In the genomic region with DNA sequence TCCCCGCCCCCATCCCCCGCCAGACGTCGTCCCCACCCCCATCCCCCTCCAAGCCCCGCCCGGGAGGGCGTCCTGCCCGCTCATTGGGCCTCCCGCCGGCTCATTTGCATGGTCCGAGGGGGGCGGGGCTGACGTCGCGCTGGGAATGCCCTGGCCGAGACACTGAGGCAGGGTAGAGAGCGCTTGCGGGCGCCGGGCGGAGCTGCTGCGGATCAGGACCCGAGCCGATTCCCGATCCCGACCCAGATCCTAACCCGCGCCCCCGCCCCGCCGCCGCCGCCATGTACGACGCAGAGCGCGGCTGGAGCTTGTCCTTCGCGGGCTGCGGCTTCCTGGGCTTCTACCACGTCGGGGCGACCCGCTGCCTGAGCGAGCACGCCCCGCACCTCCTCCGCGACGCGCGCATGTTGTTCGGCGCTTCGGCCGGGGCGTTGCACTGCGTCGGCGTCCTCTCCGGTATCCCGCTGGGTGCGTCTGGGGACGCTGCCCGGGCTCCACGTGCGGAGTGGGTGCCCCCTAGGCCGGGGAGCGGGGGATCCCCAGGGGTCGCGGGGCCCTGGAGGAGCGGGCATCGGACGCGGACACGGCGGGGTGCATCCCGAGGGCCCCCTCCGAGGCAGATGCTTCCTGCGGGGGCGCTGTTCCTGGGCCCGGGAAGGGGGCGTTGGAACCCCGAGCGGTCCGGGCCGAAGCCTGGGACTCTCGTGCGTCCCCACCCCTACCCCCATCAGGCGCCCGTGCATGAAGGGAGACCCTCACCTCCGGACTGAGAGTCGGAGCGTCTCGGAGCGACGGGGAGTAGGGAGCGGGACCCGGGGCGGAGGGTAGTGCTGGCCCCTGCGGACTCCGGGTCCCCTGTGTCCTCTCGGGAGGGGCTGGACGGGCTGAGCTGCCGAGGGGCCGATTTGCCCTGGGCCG, we compare ENCODE assay signal across 8 cellular contexts. TPM values are rescaled to one million over a fixed set of nuclear protein-coding genes. Genes with fewer than 3 reads are reported as not detected.
DNase-seq lines count a peak whose midpoint lies in the region; ATAC-seq, FAIRE-seq and TF ChIP-seq lines count a peak whose summit lies in the region.

A gene with protein sequence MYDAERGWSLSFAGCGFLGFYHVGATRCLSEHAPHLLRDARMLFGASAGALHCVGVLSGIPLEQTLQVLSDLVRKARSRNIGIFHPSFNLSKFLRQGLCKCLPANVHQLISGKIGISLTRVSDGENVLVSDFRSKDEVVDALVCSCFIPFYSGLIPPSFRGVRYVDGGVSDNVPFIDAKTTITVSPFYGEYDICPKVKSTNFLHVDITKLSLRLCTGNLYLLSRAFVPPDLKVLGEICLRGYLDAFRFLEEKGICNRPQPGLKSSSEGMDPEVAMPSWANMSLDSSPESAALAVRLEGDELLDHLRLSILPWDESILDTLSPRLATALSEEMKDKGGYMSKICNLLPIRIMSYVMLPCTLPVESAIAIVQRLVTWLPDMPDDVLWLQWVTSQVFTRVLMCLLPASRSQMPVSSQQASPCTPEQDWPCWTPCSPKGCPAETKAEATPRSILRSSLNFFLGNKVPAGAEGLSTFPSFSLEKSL (plus strand): TSS at position 175 of the 918 bp plus-strand sequence. CDS start 107 bp downstream, at position 282.

- H3K27me3 ChIP-seq in BJ (ENCODE audit: control insufficient read depth, insufficient read depth, low read length): no peaks in the 10 kb centered on the region
- no peaks in the 10 kb centered on the region for H3K27me3 ChIP-seq in endothelial cell of umbilical vein (ENCODE audit: control insufficient read depth in 2 of 2, insufficient read depth in 2 of 2, low read length in 2 of 2)

- H3K27ac Mint-ChIP-seq in mesothelial cell of epicardium: peak within 1 kb of the TSS; percentile 89

- no peak for ATAC-seq in GM19351 (IDR thresholded peaks at IDR 0.05; ENCODE audit: unreplicated experiment)

- peaks cover 6% of the 10 kb centered on the region for H3K27me3 Mint-ChIP-seq in mesothelial cell of epicardium (ENCODE audit: low read depth)

- POLR2A ChIA-PET in BJ (lab: Charles Lee) (interaction anchor here (0.7 kb wide), 1 partner anchor 893 kb away, joined by 10 read pairs; no protein-coding TSS in a partner anchor), endothelial cell of umbilical vein (lab: Charles Lee) (interaction anchor here (0.7 kb wide), 1 partner anchor 580 kb away, joined by 5 read pairs; no protein-coding TSS in a partner anchor)

- H3K36me3 ChIP-seq in BJ (ENCODE audit: control insufficient read depth, insufficient read depth, low read length): no peaks in the 10 kb centered on the region; the same call in 1 of the 2 replicates
- no peaks in the 10 kb centered on the region for H3K36me3 ChIP-seq in endothelial cell of umbilical vein (ENCODE audit: control insufficient read depth in 2 of 2, extremely low read depth in 1 of 2, insufficient read depth in 2 of 2, low read length in 2 of 2)

- no TSS peak for BruUV-seq in endothelial cell of umbilical vein (replicated peaks; lab: Mats Ljungman, UMichigan)

- H3K4me1 ChIP-seq in endothelial cell of umbilical vein (ENCODE audit: control insufficient read depth, extremely low read depth, insufficient read depth, low read length): peaks cover 30% of the 10 kb centered on the region

- peak within 1 kb of the TSS; percentile 74 for H3K4me2 ChIP-seq in endothelial cell of umbilical vein (ENCODE audit: insufficient read depth, low read length)

- no peaks in the 10 kb centered on the region for H3K9me3 ChIP-seq in endothelial cell of umbilical vein (replicated peaks; ENCODE audit: control insufficient read depth, insufficient read depth, low read length)

- CTCF ChIA-PET in BJ (lab: Yijun Ruan, JAX): interaction anchor here (0.7 to 2.1 kb wide), 4 partner anchors 20 to 69 kb away, joined by 3 to 9 read pairs (median 3); no protein-coding TSS in a partner anchor
- CTCF ChIA-PET in endothelial cell of umbilical vein (lab: Charles Lee): interaction anchor here (1.0 to 3.1 kb wide), 7 partner anchors 9 to 162 kb away, joined by 3 to 21 read pairs (median 4); no protein-coding TSS in a partner anchor

- H3K9ac ChIP-seq in endothelial cell of umbilical vein (replicated peaks; ENCODE audit: extremely low read depth, insufficient read depth, low read length): peak within 1 kb of the TSS; percentile 72

- H3K9me3 Mint-ChIP-seq in mesothelial cell of epicardium: no peaks in the 10 kb centered on the region

- intact Hi-C loops in endothelial cell of umbilical vein (cut with micrococcal nuclease): loop anchor here (2.0 to 10.0 kb wide), 3 partner anchors 31 to 761 kb away; a partner anchor contains a TSS

- peaks cover 14% of the 10 kb centered on the region for H3K4me1 Mint-ChIP-seq in mesothelial cell of epicardium

- peak; percentile 94 for FAIRE-seq in endothelial cell of umbilical vein (lab: Jason Lieb, UNC)

- dilution Hi-C loops in endothelial cell of umbilical vein (cut with MboI; ENCODE audit: extremely low pct_ligation_motif_present, low sequenced_read_pairs): no loop called here

- H3K4me3 ChIP-seq in BJ (ENCODE audit: low read depth, low read length) (peak within 1 kb of the TSS; percentile 75), endothelial cell of umbilical vein (replicated peaks in 1 of 3; ENCODE audit: insufficient read depth in 1 of 3, low read depth in 1 of 3, low read length in 3 of 3) (peak within 1 kb of the TSS; percentile 55 to 74 (median 63))

- no peaks in the 10 kb centered on the region for H3K9me1 ChIP-seq in endothelial cell of umbilical vein (replicated peaks; ENCODE audit: control insufficient read depth, extremely low read depth, insufficient read depth, low read length)

- peak; percentile 33 for TF ChIP-seq CTCF in BJ (IDR thresholded peaks at IDR 0.05; ENCODE audit: insufficient read depth, low read depth, low read length)
- peak; percentile 29 to 36 for TF ChIP-seq CTCF in endothelial cell of umbilical vein (IDR thresholded peaks at IDR 0.05; ENCODE audit: extremely low read depth in 1 of 2, insufficient read depth in 1 of 2, low read depth in 1 of 2, low read length in 2 of 2)
- TF ChIP-seq CTCF in mesothelial cell of epicardium (IDR thresholded peaks at IDR 0.05; ENCODE audit: unreplicated experiment): no peak

- H3K4me3 Mint-ChIP-seq in mesothelial cell of epicardium: peak within 1 kb of the TSS; percentile 76

- H2AFZ ChIP-seq in endothelial cell of umbilical vein (ENCODE audit: low read depth, low read length): peak within 1 kb of the TSS; percentile 98

- peak within 1 kb of the TSS; percentile 27 for H3K27ac ChIP-seq in endothelial cell of umbilical vein (ENCODE audit: insufficient read depth, low read depth, low read length)

- peaks cover 6% of the 10 kb centered on the region for H3K36me3 Mint-ChIP-seq in mesothelial cell of epicardium

- H4K20me1 ChIP-seq in endothelial cell of umbilical vein (replicated peaks; ENCODE audit: control insufficient read depth, extremely low read depth, insufficient read depth, low read length): no peaks in the 10 kb centered on the region

- DNase-seq in BJ (ENCODE audit: low read depth) (no peak), HPDE6-E6E7 (ENCODE audit: extremely low spot score) (peak; percentile 75), NOMO-1 treated with dmso at 0.1 percent for 144 hours (lab: John Stamatoyannopoulos, UW; ENCODE audit: unreplicated experiment) (peak; percentile 71), activated T-cell treated with anti-CD3 and anti-CD28 coated beads for 1 hour (ENCODE audit: low read depth) (peak; percentile 64), endothelial cell of umbilical vein (ENCODE audit: low read depth, low spot score) (peak; percentile 88), mesothelial cell of epicardium (ENCODE audit: low spot score in 2 of 2, unreplicated experiment in 2 of 2) (peak; percentile 90 to 97)
- peak; percentile 53 for DNase-seq in stimulated activated CD8-positive, alpha-beta memory T cell treated with anti-CD3 and anti-CD28 coated beads, Interleukin-12 subunit alpha, Interleukin-12 subunit beta, amount 100 ng/mL, for 24 hours (ENCODE audit: extremely low read depth)

- no peaks in the 10 kb centered on the region for H3K79me2 ChIP-seq in endothelial cell of umbilical vein (ENCODE audit: control insufficient read depth, insufficient read depth, low read length)

- TF ChIP-seq POLR2A in endothelial cell of umbilical vein (IDR thresholded peaks at IDR 0.05; ENCODE audit: low read depth, low read length): peak; percentile 47

TF ChIP-seq in endothelial cell of umbilical vein, 7 proteins besides CTCF, POLR2A, EP300 and RAD21:
- TF ChIP-seq FOS (IDR thresholded peaks at IDR 0.05; ENCODE audit: borderline replicate concordance, insufficient read depth, low read length) (no peak), JUN (IDR thresholded peaks at IDR 0.05; ENCODE audit: borderline replicate concordance, insufficient read depth, insufficient read length, low read depth) (no peak), GATA2 (IDR thresholded peaks at IDR 0.05; ENCODE audit: insufficient read depth, insufficient read length, low read depth, low read length) (no peak), POLR2AphosphoS5 (IDR thresholded peaks at IDR 0.05; ENCODE audit: insufficient read depth, low read depth, low read length) (peak; percentile 43), EZH2 (IDR thresholded peaks at IDR 0.05; ENCODE audit: borderline replicate concordance, low read depth, low read length, severe bottlenecking) (no peak)
- TF ChIP-seq, protein P1, sequence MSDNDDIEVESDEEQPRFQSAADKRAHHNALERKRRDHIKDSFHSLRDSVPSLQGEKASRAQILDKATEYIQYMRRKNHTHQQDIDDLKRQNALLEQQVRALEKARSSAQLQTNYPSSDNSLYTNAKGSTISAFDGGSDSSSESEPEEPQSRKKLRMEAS (IDR thresholded peaks at IDR 0.05; ENCODE audit: insufficient read depth, insufficient read length): peak; percentile 59

RNA-seq across cellular contexts. Expression of the gene that starts here (rescaled TPM):
- polyA plus RNA-seq in BJ (2011; rRNA removed) (3.4 and 4.8 TPM in 2 replicates), endothelial cell of umbilical vein (5.3 TPM in 2 replicates)
- polyA minus RNA-seq in BJ (2011; rRNA and poly(A)+ RNA removed): 3.6 and 7.0 TPM in 2 replicates
- total RNA-seq in endothelial cell of umbilical vein (12.1 and 12.3 TPM in 2 replicates), mesothelial cell of epicardium (5.7 to 6.2 TPM (median 6.1 TPM) in 3 replicates)
- 4.0 and 4.6 TPM in 2 replicates for polyA plus RNA-seq in endothelial cell of umbilical vein (2011; cell fraction: cytosol; rRNA removed)
- 18.8 and 24.0 TPM in 2 replicates for polyA plus RNA-seq in endothelial cell of umbilical vein (2011; cell fraction: nucleus; rRNA removed)
- polyA plus RNA-seq in endothelial cell of umbilical vein (2012): 3.0 and 4.2 TPM in 2 replicates
- 11.0 and 15.2 TPM in 2 replicates for polyA minus RNA-seq in endothelial cell of umbilical vein
- polyA minus RNA-seq in endothelial cell of umbilical vein (2011; cell fraction: cytosol; rRNA and poly(A)+ RNA removed): 3.9 TPM
- polyA minus RNA-seq in endothelial cell of umbilical vein (2011; cell fraction: nucleus; rRNA and poly(A)+ RNA removed): 8.3 and 11.9 TPM in 2 replicates
